ENCODE assay signal across 1 cellular context in the genomic region with DNA sequence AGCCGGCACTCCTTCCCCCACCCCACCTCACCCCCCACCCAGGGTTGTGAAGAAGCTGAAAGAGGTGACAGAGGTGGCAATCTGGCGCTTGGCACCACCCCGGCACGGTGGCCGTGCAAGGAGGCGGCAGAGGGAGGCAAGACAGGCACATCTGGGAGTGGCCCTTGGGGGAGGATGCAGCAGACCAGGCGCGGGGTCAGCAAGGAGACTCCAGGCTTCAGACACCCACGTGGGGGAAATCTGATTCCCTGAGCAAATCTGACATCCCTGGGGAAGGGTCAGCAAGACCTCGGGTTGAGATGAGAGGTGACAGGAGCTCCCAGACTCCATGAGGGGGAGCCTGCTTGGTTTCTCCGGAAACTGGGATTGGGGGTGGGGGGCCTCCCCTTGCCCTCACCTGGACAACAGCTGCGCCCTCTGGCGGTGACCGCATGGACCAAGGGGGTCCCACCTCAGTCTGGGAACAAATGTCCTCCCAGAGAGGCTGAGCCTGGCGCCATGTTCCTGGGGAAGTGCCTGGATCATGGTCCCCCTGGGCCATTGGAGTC.
TF ChIP-seq lines count a peak whose summit lies in the region.

No MANE protein-coding gene starts in this region.

TF ChIP-seq in HepG2, 621 proteins besides CTCF, POLR2A, EP300 and RAD21 (continued from another document and continues in another):
- TF ChIP-seq, protein P1, sequence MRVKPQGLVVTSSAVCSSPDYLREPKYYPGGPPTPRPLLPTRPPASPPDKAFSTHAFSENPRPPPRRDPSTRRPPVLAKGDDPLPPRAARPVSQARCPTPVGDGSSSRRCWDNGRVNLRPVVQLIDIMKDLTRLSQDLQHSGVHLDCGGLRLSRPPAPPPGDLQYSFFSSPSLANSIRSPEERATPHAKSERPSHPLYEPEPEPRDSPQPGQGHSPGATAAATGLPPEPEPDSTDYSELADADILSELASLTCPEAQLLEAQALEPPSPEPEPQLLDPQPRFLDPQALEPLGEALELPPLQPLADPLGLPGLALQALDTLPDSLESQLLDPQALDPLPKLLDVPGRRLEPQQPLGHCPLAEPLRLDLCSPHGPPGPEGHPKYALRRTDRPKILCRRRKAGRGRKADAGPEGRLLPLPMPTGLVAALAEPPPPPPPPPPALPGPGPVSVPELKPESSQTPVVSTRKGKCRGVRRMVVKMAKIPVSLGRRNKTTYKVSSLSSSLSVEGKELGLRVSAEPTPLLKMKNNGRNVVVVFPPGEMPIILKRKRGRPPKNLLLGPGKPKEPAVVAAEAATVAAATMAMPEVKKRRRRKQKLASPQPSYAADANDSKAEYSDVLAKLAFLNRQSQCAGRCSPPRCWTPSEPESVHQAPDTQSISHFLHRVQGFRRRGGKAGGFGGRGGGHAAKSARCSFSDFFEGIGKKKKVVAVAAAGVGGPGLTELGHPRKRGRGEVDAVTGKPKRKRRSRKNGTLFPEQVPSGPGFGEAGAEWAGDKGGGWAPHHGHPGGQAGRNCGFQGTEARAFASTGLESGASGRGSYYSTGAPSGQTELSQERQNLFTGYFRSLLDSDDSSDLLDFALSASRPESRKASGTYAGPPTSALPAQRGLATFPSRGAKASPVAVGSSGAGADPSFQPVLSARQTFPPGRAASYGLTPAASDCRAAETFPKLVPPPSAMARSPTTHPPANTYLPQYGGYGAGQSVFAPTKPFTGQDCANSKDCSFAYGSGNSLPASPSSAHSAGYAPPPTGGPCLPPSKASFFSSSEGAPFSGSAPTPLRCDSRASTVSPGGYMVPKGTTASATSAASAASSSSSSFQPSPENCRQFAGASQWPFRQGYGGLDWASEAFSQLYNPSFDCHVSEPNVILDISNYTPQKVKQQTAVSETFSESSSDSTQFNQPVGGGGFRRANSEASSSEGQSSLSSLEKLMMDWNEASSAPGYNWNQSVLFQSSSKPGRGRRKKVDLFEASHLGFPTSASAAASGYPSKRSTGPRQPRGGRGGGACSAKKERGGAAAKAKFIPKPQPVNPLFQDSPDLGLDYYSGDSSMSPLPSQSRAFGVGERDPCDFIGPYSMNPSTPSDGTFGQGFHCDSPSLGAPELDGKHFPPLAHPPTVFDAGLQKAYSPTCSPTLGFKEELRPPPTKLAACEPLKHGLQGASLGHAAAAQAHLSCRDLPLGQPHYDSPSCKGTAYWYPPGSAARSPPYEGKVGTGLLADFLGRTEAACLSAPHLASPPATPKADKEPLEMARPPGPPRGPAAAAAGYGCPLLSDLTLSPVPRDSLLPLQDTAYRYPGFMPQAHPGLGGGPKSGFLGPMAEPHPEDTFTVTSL (CRISPR knock-in tag; IDR thresholded peaks at IDR 0.05; ENCODE audit: borderline replicate concordance), result no peak
- no peak for TF ChIP-seq AFF4 (CRISPR knock-in tag; IDR thresholded peaks at IDR 0.05)
- no peak for TF ChIP-seq ARID2 (CRISPR knock-in tag; IDR thresholded peaks at IDR 0.05; ENCODE audit: borderline replicate concordance)
- TF ChIP-seq HOMEZ (CRISPR knock-in tag; IDR thresholded peaks at IDR 0.05; ENCODE audit: low read depth), result no peak
- TF ChIP-seq ZNF468 (CRISPR knock-in tag; IDR thresholded peaks at IDR 0.05), result no peak
- TF ChIP-seq STAG1 (CRISPR knock-in tag; IDR thresholded peaks at IDR 0.05), result peak; percentile 57
- TF ChIP-seq KAT2B (IDR thresholded peaks at IDR 0.05; ENCODE audit: borderline replicate concordance, low read depth, low read length), result no peak
- no peak for TF ChIP-seq ZGPAT (CRISPR knock-in tag; IDR thresholded peaks at IDR 0.05)
- TF ChIP-seq, protein P2, sequence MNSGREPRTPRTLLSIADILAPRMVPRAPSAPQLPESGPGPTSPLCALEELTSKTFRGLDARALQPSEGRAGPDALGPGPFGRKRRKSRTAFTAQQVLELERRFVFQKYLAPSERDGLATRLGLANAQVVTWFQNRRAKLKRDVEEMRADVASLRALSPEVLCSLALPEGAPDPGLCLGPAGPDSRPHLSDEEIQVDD (CRISPR knock-in tag; IDR thresholded peaks at IDR 0.05; ENCODE audit: borderline replicate concordance), result no peak
- TF ChIP-seq ZNF24 (IDR thresholded peaks at IDR 0.05), result no peak
- no peak for TF ChIP-seq LCORL (IDR thresholded peaks at IDR 0.05)
- peak; percentile 72; the same call in 1 of the 2 replicates for TF ChIP-seq LCORL (CRISPR knock-in tag; IDR thresholded peaks at IDR 0.05)
- no peak for TF ChIP-seq IRX3 (CRISPR knock-in tag; IDR thresholded peaks at IDR 0.05; ENCODE audit: borderline replicate concordance, low read depth)
- TF ChIP-seq TRAFD1 (CRISPR knock-in tag; IDR thresholded peaks at IDR 0.05; ENCODE audit: borderline replicate concordance), result no peak
- TF ChIP-seq, protein P3, sequence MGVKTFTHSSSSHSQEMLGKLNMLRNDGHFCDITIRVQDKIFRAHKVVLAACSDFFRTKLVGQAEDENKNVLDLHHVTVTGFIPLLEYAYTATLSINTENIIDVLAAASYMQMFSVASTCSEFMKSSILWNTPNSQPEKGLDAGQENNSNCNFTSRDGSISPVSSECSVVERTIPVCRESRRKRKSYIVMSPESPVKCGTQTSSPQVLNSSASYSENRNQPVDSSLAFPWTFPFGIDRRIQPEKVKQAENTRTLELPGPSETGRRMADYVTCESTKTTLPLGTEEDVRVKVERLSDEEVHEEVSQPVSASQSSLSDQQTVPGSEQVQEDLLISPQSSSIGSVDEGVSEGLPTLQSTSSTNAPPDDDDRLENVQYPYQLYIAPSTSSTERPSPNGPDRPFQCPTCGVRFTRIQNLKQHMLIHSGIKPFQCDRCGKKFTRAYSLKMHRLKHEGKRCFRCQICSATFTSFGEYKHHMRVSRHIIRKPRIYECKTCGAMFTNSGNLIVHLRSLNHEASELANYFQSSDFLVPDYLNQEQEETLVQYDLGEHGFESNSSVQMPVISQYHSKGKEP (CRISPR knock-in tag; IDR thresholded peaks at IDR 0.05), result no peak
- TF ChIP-seq HIVEP1 (CRISPR knock-in tag; IDR thresholded peaks at IDR 0.05), result no peak
- no peak for TF ChIP-seq TIGD3 (CRISPR knock-in tag; IDR thresholded peaks at IDR 0.05; ENCODE audit: borderline replicate concordance)
- no peak for TF ChIP-seq MED13 (CRISPR knock-in tag; IDR thresholded peaks at IDR 0.05)
- TF ChIP-seq CHCHD3 (CRISPR knock-in tag; IDR thresholded peaks at IDR 0.05), result no peak
- no peak for TF ChIP-seq CSRNP2 (CRISPR knock-in tag; conservative IDR thresholded peaks at IDR 0.05; ENCODE audit: low read depth)
- TF ChIP-seq, protein P4, sequence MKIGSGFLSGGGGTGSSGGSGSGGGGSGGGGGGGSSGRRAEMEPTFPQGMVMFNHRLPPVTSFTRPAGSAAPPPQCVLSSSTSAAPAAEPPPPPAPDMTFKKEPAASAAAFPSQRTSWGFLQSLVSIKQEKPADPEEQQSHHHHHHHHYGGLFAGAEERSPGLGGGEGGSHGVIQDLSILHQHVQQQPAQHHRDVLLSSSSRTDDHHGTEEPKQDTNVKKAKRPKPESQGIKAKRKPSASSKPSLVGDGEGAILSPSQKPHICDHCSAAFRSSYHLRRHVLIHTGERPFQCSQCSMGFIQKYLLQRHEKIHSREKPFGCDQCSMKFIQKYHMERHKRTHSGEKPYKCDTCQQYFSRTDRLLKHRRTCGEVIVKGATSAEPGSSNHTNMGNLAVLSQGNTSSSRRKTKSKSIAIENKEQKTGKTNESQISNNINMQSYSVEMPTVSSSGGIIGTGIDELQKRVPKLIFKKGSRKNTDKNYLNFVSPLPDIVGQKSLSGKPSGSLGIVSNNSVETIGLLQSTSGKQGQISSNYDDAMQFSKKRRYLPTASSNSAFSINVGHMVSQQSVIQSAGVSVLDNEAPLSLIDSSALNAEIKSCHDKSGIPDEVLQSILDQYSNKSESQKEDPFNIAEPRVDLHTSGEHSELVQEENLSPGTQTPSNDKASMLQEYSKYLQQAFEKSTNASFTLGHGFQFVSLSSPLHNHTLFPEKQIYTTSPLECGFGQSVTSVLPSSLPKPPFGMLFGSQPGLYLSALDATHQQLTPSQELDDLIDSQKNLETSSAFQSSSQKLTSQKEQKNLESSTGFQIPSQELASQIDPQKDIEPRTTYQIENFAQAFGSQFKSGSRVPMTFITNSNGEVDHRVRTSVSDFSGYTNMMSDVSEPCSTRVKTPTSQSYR (CRISPR knock-in tag; IDR thresholded peaks at IDR 0.05; ENCODE audit: borderline replicate concordance), result peak; percentile 48; the same call in 1 of the 2 replicates
